ENCODE assay signal across 8 cellular contexts in the genomic region with DNA sequence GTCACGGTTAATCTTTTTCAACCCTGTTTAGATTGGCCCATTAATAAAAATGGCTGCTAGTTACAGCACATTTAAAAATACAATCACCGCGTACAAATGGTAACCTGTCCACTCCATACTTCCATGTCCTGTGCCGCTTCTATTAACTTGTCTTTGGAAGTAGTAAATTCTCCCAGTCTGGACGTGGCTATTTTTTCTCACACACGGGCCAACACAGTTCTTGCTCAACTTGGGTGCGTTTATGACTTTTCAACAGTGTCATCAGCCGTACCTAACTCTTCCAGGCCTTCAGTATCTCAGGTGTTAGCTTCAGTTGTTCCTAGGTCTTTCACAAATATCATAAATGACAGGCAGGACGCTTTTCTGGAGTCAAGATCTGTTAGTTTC. TPM values are rescaled to one million over a fixed set of nuclear protein-coding genes. Genes with fewer than 3 reads are reported as not detected.
DNase-seq lines count a peak whose midpoint lies in the region; ATAC-seq and TF ChIP-seq lines count a peak whose summit lies in the region.

No MANE protein-coding gene starts in this region.

- intact Hi-C loops in Panc1 (cut with micrococcal nuclease; ENCODE audit: unreplicated experiment) = loop anchor here (5.0 kb wide), 1 partner anchor 66 kb away; no protein-coding TSS in a partner anchor

- TF ChIP-seq CTCF in Panc1 (IDR thresholded peaks at IDR 0.05) (no peak), osteoblast (IDR thresholded peaks at IDR 0.05; ENCODE audit: extremely low read depth, low read depth, low read length) (no peak)

- H2AFZ ChIP-seq in osteoblast (ENCODE audit: low read length) = peak overlapping the region; percentile 98

- H3K79me2 ChIP-seq in osteoblast (ENCODE audit: insufficient read depth, low read length) = peaks cover 42% of the 10 kb centered on the region

- no peak for DNase-seq in Panc1 (ENCODE audit: low read depth, low spot score)
- peak; percentile 70 for DNase-seq in osteoblast (ENCODE audit: insufficient read length, low spot score, missing footprints)
- DNase-seq in 8988T = no peak
- DNase-seq in NCI-H1092 treated with DMSO at 0.1 percent for 48 hours (lab: John Stamatoyannopoulos, UW) = no peak
- no peak for DNase-seq in UCSD-AML1 (lab: John Stamatoyannopoulos, UW; ENCODE audit: unreplicated experiment)

- ATAC-seq in GM19452 (IDR thresholded peaks at IDR 0.05; ENCODE audit: unreplicated experiment) (peak; percentile 4), Panc1 (no peak), HG03280 (IDR thresholded peaks at IDR 0.05; ENCODE audit: unreplicated experiment) (no peak)

- H3K27me3 ChIP-seq in Panc1 (ENCODE audit: control insufficient read depth, insufficient read depth, low read length) (no peaks in the 10 kb centered on the region), esophagus (ENCODE audit: control insufficient read depth in 1 of 2, insufficient read depth in 2 of 2, low read length in 2 of 2) (no peaks in the 10 kb centered on the region), osteoblast (ENCODE audit: insufficient read depth, low read length) (no peaks in the 10 kb centered on the region)

- H3K36me3 ChIP-seq in Panc1 (ENCODE audit: control insufficient read depth, insufficient read depth, low read length) = peaks cover 2% of the 10 kb centered on the region; the same call in 1 of the 2 replicates
- no peaks in the 10 kb centered on the region for H3K36me3 ChIP-seq in esophagus (ENCODE audit: control insufficient read depth in 2 of 2, insufficient read depth in 2 of 2, low read length in 1 of 2)
- H3K36me3 ChIP-seq in osteoblast (ENCODE audit: insufficient read depth, low read length) = no peaks in the 10 kb centered on the region

- H3K27ac ChIP-seq in Panc1 (ENCODE audit: low read length) = peak overlapping the region; percentile 84
- peak overlapping the region; percentile 91 to 97 for H3K27ac ChIP-seq in esophagus (ENCODE audit: low read depth in 2 of 2, low read length in 1 of 2)
- peak overlapping the region; percentile 89 for H3K27ac ChIP-seq in osteoblast (ENCODE audit: low read depth, low read length)

- in situ Hi-C loops in Panc1 (cut with HindIII; ENCODE audit: low pct_unique_long_range_greater_than_20kb, low sequenced_read_pairs) = no loop called here

- BruUV-seq in Panc1 (replicated peaks; lab: Mats Ljungman, UMichigan) = TSS peak; percentile 88

- peak overlapping the region; percentile 89 for H3K4me2 ChIP-seq in osteoblast (ENCODE audit: insufficient read depth, low read length)

- H3K4me1 ChIP-seq in Panc1 (ENCODE audit: control insufficient read depth, insufficient read depth, low read length) (peaks cover 10% of the 10 kb centered on the region), esophagus (ENCODE audit: control insufficient read depth in 2 of 2, insufficient read depth in 2 of 2, low read length in 1 of 2) (peaks cover 0 to 3% of the 10 kb centered on the region in 2 donors), osteoblast (ENCODE audit: insufficient read depth, low read length) (peaks cover 25% of the 10 kb centered on the region)

- H3K4me3 ChIP-seq in Panc1 (ENCODE audit: low read depth in 2 of 2, low read length in 2 of 2) (peak overlapping the region; percentile 71 to 82), esophagus (ENCODE audit: low read depth in 1 of 2, low read length in 2 of 2) (peak overlapping the region; percentile 87 to 97), osteoblast (ENCODE audit: insufficient read depth, low read length) (peak overlapping the region; percentile 85)

- POLR2A ChIA-PET in Panc1 (lab: Charles Lee) = no interaction called here

- peaks cover 25% of the 10 kb centered on the region for H4K20me1 ChIP-seq in osteoblast (ENCODE audit: insufficient read depth, low read length)

- H3K9me3 ChIP-seq in Panc1 (ENCODE audit: control insufficient read depth, insufficient read depth, low read depth, low read length) (no peaks in the 10 kb centered on the region), esophagus (ENCODE audit: control insufficient read depth in 2 of 2, insufficient read depth in 1 of 2, low read depth in 1 of 2, low read length in 1 of 2) (no peaks in the 10 kb centered on the region), osteoblast (ENCODE audit: low read depth, low read length) (no peaks in the 10 kb centered on the region)

- 25 to 27% methylated on average over 9 of the region's 9 CpGs for WGBS in esophagus, 2 donors

- CTCF ChIA-PET in Panc1 (lab: Charles Lee) = no interaction called here

RNA-seq across cellular contexts. Expression of gene PCNX1, which starts 0.5 kb away (rescaled TPM):
- 30.5 TPM for total RNA-seq in Panc1 (2021; ENCODE audit: unreplicated experiment)
- 18.8 TPM for polyA plus RNA-seq in Panc1 (2012; ENCODE audit: insufficient read length)
- polyA plus RNA-seq in esophagus = 1 to 10 TPM; 3.9 to 4.1 TPM
- total RNA-seq in osteoblast = 51.0 and 72.5 TPM in 2 replicates
